ENCODE assay signal across 10 cellular contexts in the genomic region with DNA sequence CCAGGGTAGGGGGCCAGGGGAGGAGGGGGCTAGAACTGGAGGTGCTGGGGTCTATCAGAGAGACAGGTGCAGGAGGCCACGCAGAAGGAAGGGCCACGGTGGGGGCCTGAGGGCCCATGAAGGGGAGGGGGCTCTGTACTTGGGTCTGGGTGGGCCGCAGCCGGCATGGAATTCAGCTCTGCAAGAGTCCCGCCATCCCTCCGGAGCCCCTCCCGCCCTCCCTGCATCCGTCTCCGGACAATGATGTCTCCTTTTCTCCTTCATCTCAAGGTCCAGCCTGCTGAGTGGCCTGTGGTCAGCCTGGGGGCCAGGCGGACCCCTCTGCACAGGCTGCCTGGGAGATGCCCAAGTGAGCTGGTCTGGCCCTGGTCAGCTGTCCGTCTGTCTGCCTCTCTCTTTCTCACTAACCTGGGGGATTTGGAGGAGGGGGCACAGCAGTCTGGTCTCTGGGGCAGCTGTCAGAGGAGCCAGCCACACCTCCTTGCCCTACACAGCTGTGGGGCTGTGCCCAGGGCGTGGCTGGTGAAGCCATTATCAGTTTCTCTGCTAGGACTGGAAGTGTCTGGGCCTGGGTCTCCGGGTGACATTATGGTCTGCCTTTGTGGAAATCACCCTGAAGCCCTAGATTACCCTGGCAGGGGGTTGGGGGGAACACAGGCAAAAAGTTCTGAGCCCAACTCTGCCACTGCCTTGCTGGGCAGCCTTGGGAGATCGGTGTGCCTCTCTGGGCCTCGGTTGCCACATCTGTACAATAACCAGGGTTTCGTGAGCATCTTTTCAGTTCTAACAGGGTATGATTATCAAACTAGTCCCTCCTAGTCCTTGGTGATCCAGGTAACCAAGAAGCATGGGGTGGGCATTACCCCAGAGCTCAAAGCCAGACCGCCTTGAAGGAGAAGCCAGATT. TPM values are rescaled to one million over a fixed set of nuclear protein-coding genes. Genes with fewer than 3 reads are reported as not detected.
A peak's percentile ranks its signal among the peaks of the same experiment; 100 is the strongest.
DNase-seq lines count a peak whose midpoint lies in the region; ATAC-seq and TF ChIP-seq lines count a peak whose summit lies in the region.
"Had no signal": no experiment of that assay in that cellular context is flagged by ENCODE, and none has a peak within 500 bp of the region (broad histone marks: within the 10 kb centered on the region; RNA-seq: fewer than 3 reads in every experiment).

No MANE protein-coding gene starts in this region.

- H3K27me3 Mint-ChIP-seq in endodermal cell (ENCODE audit: insufficient read depth) (peaks cover 62% of the 10 kb centered on the region), osteocyte (ENCODE audit: unreplicated experiment) (peaks cover 40% of the 10 kb centered on the region)

- no peaks in the 10 kb centered on the region for H3K9me3 Mint-ChIP-seq in endodermal cell
- H3K9me3 Mint-ChIP-seq in osteocyte (ENCODE audit: unreplicated experiment) = no peaks in the 10 kb centered on the region

- H3K36me3 ChIP-seq in BJ (ENCODE audit: control insufficient read depth, insufficient read depth, low read length) (no peaks in the 10 kb centered on the region), HUES48 (ENCODE audit: control insufficient read depth, insufficient read depth, low read length) (peaks cover 4% of the 10 kb centered on the region; the same call in 1 of the 2 replicates), endodermal cell (ENCODE audit: control insufficient read depth, insufficient read depth, low read length) (no peaks in the 10 kb centered on the region)

- H3K36me3 Mint-ChIP-seq in endodermal cell (ENCODE audit: low read depth) (no peaks in the 10 kb centered on the region), osteocyte (ENCODE audit: unreplicated experiment) (no peaks in the 10 kb centered on the region)

- H3K4me1 Mint-ChIP-seq in endodermal cell = peaks cover 4% of the 10 kb centered on the region
- peaks cover 11% of the 10 kb centered on the region for H3K4me1 Mint-ChIP-seq in osteocyte (ENCODE audit: unreplicated experiment)

- no peak for ATAC-seq in esophagus mucosa
- ATAC-seq in GM21528 (IDR thresholded peaks at IDR 0.05; ENCODE audit: low FRiP score, unreplicated experiment) = no peak

- in situ Hi-C loops in G401 (cut with HindIII; ENCODE audit: low sequenced_read_pairs) = no loop called here

- 60 to 64% methylated on average over 7 to 17 of the region's 17 CpGs for WGBS in endodermal cell (ENCODE audit: insufficient coverage in 1 of 2, insufficient read length in 1 of 2), 2 experiments

- H3K27ac ChIP-seq in HUES48 (ENCODE audit: low read depth, low read length) = no peak overlapping the region
- no peak overlapping the region for H3K27ac ChIP-seq in endodermal cell (ENCODE audit: low read depth, low read length)
- no peak overlapping the region for H3K27ac ChIP-seq in substantia nigra (ENCODE audit: low read depth, low read length, poor library complexity, severe bottlenecking)

- H3K27ac Mint-ChIP-seq in endodermal cell (no peak overlapping the region), osteocyte (ENCODE audit: unreplicated experiment) (no peak overlapping the region)

- H3K9ac ChIP-seq in HUES48 (ENCODE audit: low read depth, low read length) (no peak overlapping the region), endodermal cell (ENCODE audit: extremely low read depth, low read length, poor library complexity, severe bottlenecking) (no peak overlapping the region)

- peak overlapping the region; percentile 36; the same call in 1 of the 2 replicates for H3K4me3 ChIP-seq in BJ (ENCODE audit: low read depth, low read length)
- peak overlapping the region; percentile 73; the same call in 1 of the 2 replicates for H3K4me3 ChIP-seq in HUES48 (ENCODE audit: low read depth, low read length)
- peak overlapping the region; percentile 69 for H3K4me3 ChIP-seq in endodermal cell (ENCODE audit: low read length)

- POLR2A ChIA-PET in BJ (lab: Charles Lee) = interaction anchor here (0.7 kb wide), 1 partner anchor 58 kb away, joined by 3 read pairs; no protein-coding TSS in a partner anchor

- CTCF ChIA-PET in BJ (lab: Yijun Ruan, JAX) = interaction anchor here (0.7 to 3.2 kb wide), 5 partner anchors 21 to 117 kb away, joined by 3 to 18 read pairs (median 3); no protein-coding TSS in a partner anchor

- peak overlapping the region; percentile 57 for H3K4me3 Mint-ChIP-seq in endodermal cell
- H3K4me3 Mint-ChIP-seq in osteocyte (ENCODE audit: unreplicated experiment) = peak overlapping the region; percentile 66

- H3K9me3 ChIP-seq in HUES48 (ENCODE audit: control insufficient read depth, insufficient read depth, low read length) (no peaks in the 10 kb centered on the region), endodermal cell (ENCODE audit: control insufficient read depth, low read length) (no peaks in the 10 kb centered on the region)

- DNase-seq in BJ (ENCODE audit: low read depth) (no peak), endodermal cell (no peak), osteocyte (ENCODE audit: extremely low spot score, unreplicated experiment) (no peak), G401 (ENCODE audit: low spot score) (no peak), substantia nigra (lab: John Stamatoyannopoulos, UW) (no peak)
- DNase-seq: NCI-H2081, SHP77 treated with DMSO at 0.1 percent for 48 hours had no signal

- peaks cover 10% of the 10 kb centered on the region; the same call in 1 of the 2 replicates for H3K4me1 ChIP-seq in HUES48 (ENCODE audit: control insufficient read depth, insufficient read depth, low read length)
- no peaks in the 10 kb centered on the region for H3K4me1 ChIP-seq in endodermal cell (ENCODE audit: control insufficient read depth, insufficient read depth, low read length)

- TF ChIP-seq CTCF in BJ (IDR thresholded peaks at IDR 0.05; ENCODE audit: insufficient read depth, low read depth, low read length) (no peak), endodermal cell (conservative IDR thresholded peaks at IDR 0.05) (no peak), osteocyte (IDR thresholded peaks at IDR 0.05) (no peak)

- H3K27me3 ChIP-seq in BJ (ENCODE audit: control insufficient read depth, insufficient read depth, low read length) = peaks cover 26% of the 10 kb centered on the region
- H3K27me3 ChIP-seq in HUES48 (ENCODE audit: control insufficient read depth, insufficient read depth, low read length) = peaks cover 40% of the 10 kb centered on the region
- peaks cover 51% of the 10 kb centered on the region for H3K27me3 ChIP-seq in endodermal cell (ENCODE audit: control insufficient read depth, insufficient read depth, low read length, poor library complexity, severe bottlenecking)

RNA-seq across cellular contexts. Expression of a gene that starts 19.0 kb away (rescaled TPM):
- polyA plus RNA-seq in BJ (2011; rRNA removed) = 642 and 966 TPM in 2 replicates
- 142 and 174 TPM in 2 replicates for polyA minus RNA-seq in BJ (2011; rRNA and poly(A)+ RNA removed)
- total RNA-seq in endodermal cell (100 to 1,000 TPM; 244 to 248 TPM), osteocyte (251 and 252 TPM in 2 replicates), esophagus mucosa (4,957 TPM)
- 401 TPM for polyA plus RNA-seq in endodermal cell (2013, experiment 1 of 2)
- polyA plus RNA-seq in endodermal cell (2013, experiment 2 of 2) = 422 TPM
- 129 and 145 TPM in 2 replicates for total RNA-seq in G401 (2014; rRNA removed; shearing (Covaris generic))

Comparison
In these comparisons a context has a peak if more than half of its experiments do, and no peak if none do; other contexts are left out.
1. RNA of a gene that starts 19.0 kb away (total RNA-seq): 4,957 TPM in esophagus mucosa (single experiment); 251 to 252 TPM in osteocyte, 244 to 248 TPM in endodermal cell and 129 to 145 TPM in G401; every median in the first group is over 10 times any median in the second.
2. Peak in every context shown above with its lines, with median percentiles within 50 percentile points of each other: H3K4me3 ChIP-seq.